ENCODE assay signal across 30 cellular contexts in the genomic region with DNA sequence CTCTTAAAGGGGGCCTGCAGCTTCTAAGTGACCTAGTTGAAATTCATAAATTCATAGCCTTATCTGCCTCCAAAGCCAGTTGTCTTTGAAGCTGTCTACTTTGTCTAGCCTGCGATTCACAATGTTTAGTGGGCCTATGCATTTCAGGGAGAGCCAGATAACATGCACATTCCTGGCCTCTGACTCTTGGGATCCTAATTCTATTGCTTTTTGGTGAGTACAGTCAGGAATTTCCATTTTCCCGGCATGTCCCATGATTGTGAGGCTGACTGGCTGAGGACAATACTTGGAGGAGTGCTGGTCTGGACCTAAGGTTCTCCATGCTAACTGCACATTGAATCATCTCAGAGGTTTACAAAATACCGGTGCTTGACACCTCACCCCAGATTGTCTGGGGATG.
"Had no signal": no experiment of that assay in that cellular context is flagged by ENCODE, and none has a peak within 500 bp of the region (broad histone marks: within the 10 kb centered on the region; RNA-seq: fewer than 3 reads in every experiment).

No MANE protein-coding gene starts in this region.

- H3K27ac ChIP-seq: dorsolateral prefrontal cortex, gastrocnemius medialis, heart left ventricle, parathyroid adenoma, testis, vagina, VCaP had no signal

- DNase-seq: activated CD4-positive, alpha-beta T cell treated with anti-CD3 and anti-CD28 coated beads, Interleukin-2, amount 10 ng/mL, durations not matched to agents 7 days and 5 days; activated CD8-positive, alpha-beta memory T cell treated with anti-CD3 and anti-CD28 coated beads, Interleukin-2, amount 10 ng/mL, durations not matched to agents 7 days and 5 days; activated CD8-positive, alpha-beta T cell treated with anti-CD3 and anti-CD28 coated beads for 36 hours; activated effector memory CD4-positive, alpha-beta T cell treated with anti-CD3 and anti-CD28 coated beads, Interleukin-2, amount 50 U/mL, for 16 hours; activated naive CD4-positive, alpha-beta T cell treated with anti-CD3 and anti-CD28 coated beads, Interleukin-2, amount 10 ng/mL, durations not matched to agents 7 days and 5 days; activated T-cell treated with anti-CD3 and anti-CD28 coated beads for 4 hours; dorsolateral prefrontal cortex; effector memory CD8-positive, alpha-beta T cell; gastrocnemius medialis; heart left ventricle; left colon; mucosa of descending colon; nucleus accumbens; stimulated activated CD4-positive, alpha-beta T cell treated with anti-CD3 and anti-CD28 coated beads, Interleukin-4, amount 100 ng/mL, for 1 hour; stimulated activated naive CD4-positive, alpha-beta T cell; T1000; testis had no signal

- H3K27me3 ChIP-seq: gastrocnemius medialis, heart left ventricle, testis, vagina had no signal

- H3K4me3 ChIP-seq: dorsolateral prefrontal cortex, gastrocnemius medialis, heart left ventricle, mucosa of descending colon, testis, vagina had no signal

- H3K9me3 Mint-ChIP-seq: activated CD4-positive, alpha-beta T cell treated with anti-CD3 and anti-CD28 coated beads, Interleukin-2, amount 10 ng/mL, durations not matched to agents 7 days and 5 days; activated CD8-positive, alpha-beta T cell treated with anti-CD3 and anti-CD28 coated beads for 36 hours; activated naive CD4-positive, alpha-beta T cell treated with anti-CD3 and anti-CD28 coated beads, Interleukin-2, amount 10 ng/mL, durations not matched to agents 7 days and 5 days; central memory CD8-positive, alpha-beta T cell; effector memory CD8-positive, alpha-beta T cell; T-helper 1 cell treated with Interleukin-12 subunit alpha and Interleukin-12 subunit beta and Interleukin-4 antibody, amounts not matched to agents 30 μg/mL and 1 μg/mL, for 36 hours had no signal

- H3K4me1 ChIP-seq: gastrocnemius medialis, heart left ventricle, parathyroid adenoma, testis, vagina had no signal

- H3K9me3 ChIP-seq: gastrocnemius medialis, heart left ventricle, mucosa of descending colon, testis, vagina had no signal

- H3K79me2 ChIP-seq: parathyroid adenoma had no signal

- H3K27me3 Mint-ChIP-seq: activated CD8-positive, alpha-beta memory T cell treated with anti-CD3 and anti-CD28 coated beads, Interleukin-2, amount 10 ng/mL, durations not matched to agents 7 days and 5 days; brain had no signal

- H3K36me3 Mint-ChIP-seq: activated CD8-positive, alpha-beta memory T cell treated with anti-CD3 and anti-CD28 coated beads, Interleukin-2, amount 10 ng/mL, durations not matched to agents 7 days and 5 days; activated naive CD4-positive, alpha-beta T cell treated with anti-CD3 and anti-CD28 coated beads, Interleukin-2, amount 10 ng/mL, durations not matched to agents 7 days and 5 days; brain; memory B cell; type B pancreatic cell had no signal

- H2AFZ ChIP-seq: parathyroid adenoma had no signal

- H3K36me3 ChIP-seq: gastrocnemius medialis, heart left ventricle, vagina had no signal

- H3K9ac ChIP-seq: parathyroid adenoma had no signal

- H3K4me1 Mint-ChIP-seq: activated CD8-positive, alpha-beta memory T cell treated with anti-CD3 and anti-CD28 coated beads, Interleukin-2, amount 10 ng/mL, durations not matched to agents 7 days and 5 days; brain; central memory CD8-positive, alpha-beta T cell; memory B cell had no signal

- FAIRE-seq: colon, endothelial cell of umbilical vein had no signal

- H3K4me3 Mint-ChIP-seq: activated CD4-positive, alpha-beta T cell treated with anti-CD3 and anti-CD28 coated beads, Interleukin-2, amount 10 ng/mL, durations not matched to agents 7 days and 5 days; activated CD8-positive, alpha-beta memory T cell treated with anti-CD3 and anti-CD28 coated beads, Interleukin-2, amount 10 ng/mL, durations not matched to agents 7 days and 5 days; activated CD8-positive, alpha-beta T cell treated with anti-CD3 and anti-CD28 coated beads for 36 hours; activated naive CD4-positive, alpha-beta T cell treated with anti-CD3 and anti-CD28 coated beads, Interleukin-2, amount 10 ng/mL, durations not matched to agents 7 days and 5 days; brain; central memory CD8-positive, alpha-beta T cell; effector memory CD8-positive, alpha-beta T cell; memory B cell; T-helper 1 cell treated with Interleukin-12 subunit alpha and Interleukin-12 subunit beta and Interleukin-4 antibody, amounts not matched to agents 30 μg/mL and 1 μg/mL, for 36 hours; type B pancreatic cell had no signal

- ATAC-seq: activated CD4-positive, CD25-positive, alpha-beta regulatory T cell treated with anti-CD3 and anti-CD28 coated beads, Interleukin-2, amount 50 U/mL, for 24 hours; activated CD8-positive, alpha-beta memory T cell treated with anti-CD3 and anti-CD28 coated beads, Interleukin-2, amount 10 ng/mL, durations not matched to agents 7 days and 5 days; activated CD8-positive, alpha-beta T cell treated with anti-CD3 and anti-CD28 coated beads for 36 hours; effector memory CD8-positive, alpha-beta T cell; esophagus mucosa; gastrocnemius medialis; heart left ventricle; left colon; mucosa of descending colon; sciatic nerve had no signal

- H3K27ac Mint-ChIP-seq: activated CD4-positive, alpha-beta T cell treated with anti-CD3 and anti-CD28 coated beads, Interleukin-2, amount 10 ng/mL, durations not matched to agents 7 days and 5 days; activated CD8-positive, alpha-beta memory T cell treated with anti-CD3 and anti-CD28 coated beads, Interleukin-2, amount 10 ng/mL, durations not matched to agents 7 days and 5 days; activated CD8-positive, alpha-beta T cell treated with anti-CD3 and anti-CD28 coated beads for 36 hours; activated naive CD4-positive, alpha-beta T cell treated with anti-CD3 and anti-CD28 coated beads, Interleukin-2, amount 10 ng/mL, durations not matched to agents 7 days and 5 days; brain; effector memory CD8-positive, alpha-beta T cell; memory B cell; T-helper 1 cell treated with Interleukin-12 subunit alpha and Interleukin-12 subunit beta and Interleukin-4 antibody, amounts not matched to agents 30 μg/mL and 1 μg/mL, for 36 hours; type B pancreatic cell had no signal
